ENCODE assay signal across 21 cellular contexts in genomic region chrX:119374736-119375135, GRCh38. TPM values are rescaled to one million over a fixed set of nuclear protein-coding genes. Genes with fewer than 3 reads are reported as not detected.
DNase-seq lines count a peak whose midpoint lies in the region; ATAC-seq and TF ChIP-seq lines count a peak whose summit lies in the region.
"Had no signal": no experiment of that assay in that cellular context is flagged by ENCODE, and none has a peak within 500 bp of the region (broad histone marks: within the 10 kb centered on the region; RNA-seq: fewer than 3 reads in every experiment).

No MANE protein-coding gene starts in this region.

- DNase-seq in A172 (ENCODE audit: low spot score) (peak; percentile 16), HCT116 (ENCODE audit: low read depth, low spot score) (no peak), SJSA1 (ENCODE audit: low read depth in 1 of 2, low spot score in 2 of 2) (peak; percentile 40 to 44), fibroblast of peridontal ligament (ENCODE audit: extremely low read depth) (peak; percentile 19), H7 (no peak), Calu3 (no peak), immature natural killer cell (no peak)
- DNase-seq: 8988T; activated CD4-positive, alpha-beta T cell treated with anti-CD3 and anti-CD28 coated beads, Interleukin-2, amount 10 ng/mL, durations not matched to agents 24 days and 14 days; CD4-positive, alpha-beta T cell; DMS79 treated with DMSO at 0.1 percent for 48 hours; foreskin melanocyte; lower lobe of right lung; naive thymus-derived CD4-positive, alpha-beta T cell; NCI-H187 treated with DMSO at 0.1 percent for 48 hours; NCI-H524; small intestine; stimulated activated naive B cell treated with anti-CD40 and anti-IgM and Interleukin-4, amounts not matched to agents 10 μg/mL and 1 μg/mL and 100 μg/mL, for 72 hours had no signal

- H3K27ac Mint-ChIP-seq in Calu3 (ENCODE audit: unreplicated experiment), result no peak overlapping the region
- no peak overlapping the region for H3K27ac Mint-ChIP-seq in immature natural killer cell
- H3K27ac Mint-ChIP-seq: activated CD4-positive, alpha-beta T cell treated with anti-CD3 and anti-CD28 coated beads, Interleukin-2, amount 10 ng/mL, durations not matched to agents 24 days and 14 days; activated naive CD4-positive, alpha-beta T cell treated with anti-CD3 and anti-CD28 coated beads, Interleukin-2, amount 50 U/mL, for 24 hours; CD4-positive, alpha-beta T cell; naive thymus-derived CD4-positive, alpha-beta T cell; stimulated activated naive B cell treated with anti-CD40 and anti-IgM and Interleukin-4, amounts not matched to agents 10 μg/mL and 1 μg/mL and 100 μg/mL, for 72 hours; type B pancreatic cell had no signal

- H3K36me3 ChIP-seq in HCT116 (ENCODE audit: control insufficient read depth in 1 of 2, insufficient read depth in 2 of 2, low read length in 2 of 2) (no peaks in the 10 kb centered on the region), SJSA1 (no peaks in the 10 kb centered on the region), H7 (replicated peaks; ENCODE audit: control insufficient read depth, insufficient read depth, low read length) (no peaks in the 10 kb centered on the region)
- H3K36me3 ChIP-seq: lower lobe of right lung had no signal

- no peaks in the 10 kb centered on the region for H3K9me3 ChIP-seq in HCT116 (ENCODE audit: control insufficient read depth in 1 of 2, insufficient read depth in 1 of 2, low read depth in 1 of 2, low read length in 2 of 2)
- H3K9me3 ChIP-seq in SJSA1 (replicated peaks), result no peaks in the 10 kb centered on the region
- H3K9me3 ChIP-seq: lower lobe of right lung had no signal

- peak overlapping the region; percentile 23; the same call in 1 of the 2 replicates for H3K4me2 ChIP-seq in HCT116 (ENCODE audit: low read length)

- no peak for ATAC-seq in HCT116
- no peak for ATAC-seq in GM19467 (IDR thresholded peaks at IDR 0.05; ENCODE audit: unreplicated experiment)
- ATAC-seq: lower lobe of right lung; naive thymus-derived CD4-positive, alpha-beta T cell; stimulated activated naive B cell treated with anti-CD40 and anti-IgM and Interleukin-4, amounts not matched to agents 10 μg/mL and 1 μg/mL and 100 μg/mL, for 72 hours had no signal

- H3K4me1 Mint-ChIP-seq in Calu3 (ENCODE audit: low read depth, unreplicated experiment) (no peaks in the 10 kb centered on the region), immature natural killer cell (no peaks in the 10 kb centered on the region)
- H3K4me1 Mint-ChIP-seq: activated naive CD4-positive, alpha-beta T cell treated with anti-CD3 and anti-CD28 coated beads, Interleukin-2, amount 50 U/mL, for 24 hours; stimulated activated naive B cell treated with anti-CD40 and anti-IgM and Interleukin-4, amounts not matched to agents 10 μg/mL and 1 μg/mL and 100 μg/mL, for 72 hours had no signal

- no peak overlapping the region for H3K4me3 ChIP-seq in HCT116 (replicated peaks in 1 of 2; ENCODE audit: low read depth in 1 of 2, low read length in 2 of 2)
- H3K4me3 ChIP-seq in SJSA1, result no peak overlapping the region
- no peak overlapping the region for H3K4me3 ChIP-seq in H7 (ENCODE audit: insufficient read depth, low read depth, low read length)
- H3K4me3 ChIP-seq: lower lobe of right lung had no signal

- no peak for TF ChIP-seq CTCF in HCT116 (IDR thresholded peaks at IDR 0.05 in 2 of 3, conservative IDR thresholded peaks at IDR 0.05 in 1 of 3; ENCODE audit: borderline replicate concordance in 1 of 3, insufficient read depth in 1 of 3, low read depth in 2 of 3, low read length in 2 of 3)
- TF ChIP-seq CTCF in Calu3 (IDR thresholded peaks at IDR 0.05; ENCODE audit: unreplicated experiment), result no peak

- BruUV-seq in HCT116 (replicated peaks; lab: Mats Ljungman, UMichigan) (no TSS peak), Calu3 (replicated peaks; lab: Mats Ljungman, UMichigan) (no TSS peak)

- no peak overlapping the region for H3K27ac ChIP-seq in HCT116 (ENCODE audit: low read depth, low read length)
- peak overlapping the region; percentile 56 for H3K27ac ChIP-seq in SJSA1
- H3K27ac ChIP-seq: lower lobe of right lung had no signal

- H3K27me3 Mint-ChIP-seq in Calu3 (ENCODE audit: unreplicated experiment), result peaks cover 37% of the 10 kb centered on the region
- H3K27me3 Mint-ChIP-seq in immature natural killer cell (ENCODE audit: low read depth in 3 of 3), result peaks cover 0 to 9% (median 4%) of the 10 kb centered on the region in 3 donors
- H3K27me3 Mint-ChIP-seq: activated naive CD4-positive, alpha-beta T cell treated with anti-CD3 and anti-CD28 coated beads, Interleukin-2, amount 50 U/mL, for 24 hours; type B pancreatic cell had no signal

- H3K36me3 Mint-ChIP-seq in Calu3 (ENCODE audit: insufficient read depth, unreplicated experiment) (no peaks in the 10 kb centered on the region), immature natural killer cell (no peaks in the 10 kb centered on the region)
- H3K36me3 Mint-ChIP-seq: activated naive CD4-positive, alpha-beta T cell treated with anti-CD3 and anti-CD28 coated beads, Interleukin-2, amount 50 U/mL, for 24 hours; naive thymus-derived CD4-positive, alpha-beta T cell; stimulated activated naive B cell treated with anti-CD40 and anti-IgM and Interleukin-4, amounts not matched to agents 10 μg/mL and 1 μg/mL and 100 μg/mL, for 72 hours; type B pancreatic cell had no signal

- H3K4me3 Mint-ChIP-seq in Calu3 (ENCODE audit: low read depth, unreplicated experiment), result no peak overlapping the region
- no peak overlapping the region for H3K4me3 Mint-ChIP-seq in immature natural killer cell
- H3K4me3 Mint-ChIP-seq: activated CD4-positive, alpha-beta T cell treated with anti-CD3 and anti-CD28 coated beads, Interleukin-2, amount 10 ng/mL, durations not matched to agents 24 days and 14 days; activated naive CD4-positive, alpha-beta T cell treated with anti-CD3 and anti-CD28 coated beads, Interleukin-2, amount 50 U/mL, for 24 hours; CD4-positive, alpha-beta T cell; naive thymus-derived CD4-positive, alpha-beta T cell; stimulated activated naive B cell treated with anti-CD40 and anti-IgM and Interleukin-4, amounts not matched to agents 10 μg/mL and 1 μg/mL and 100 μg/mL, for 72 hours; type B pancreatic cell had no signal

- TF ChIP-seq POLR2A in HCT116 (IDR thresholded peaks at IDR 0.05; ENCODE audit: borderline replicate concordance, extremely low read depth, insufficient read depth, insufficient read length), result no peak

- H3K9me3 Mint-ChIP-seq in Calu3 (ENCODE audit: low read depth, unreplicated experiment) (no peaks in the 10 kb centered on the region), immature natural killer cell (no peaks in the 10 kb centered on the region)
- H3K9me3 Mint-ChIP-seq: activated CD4-positive, alpha-beta T cell treated with anti-CD3 and anti-CD28 coated beads, Interleukin-2, amount 10 ng/mL, durations not matched to agents 24 days and 14 days; activated naive CD4-positive, alpha-beta T cell treated with anti-CD3 and anti-CD28 coated beads, Interleukin-2, amount 50 U/mL, for 24 hours; CD4-positive, alpha-beta T cell; stimulated activated naive B cell treated with anti-CD40 and anti-IgM and Interleukin-4, amounts not matched to agents 10 μg/mL and 1 μg/mL and 100 μg/mL, for 72 hours; type B pancreatic cell had no signal

- no peaks in the 10 kb centered on the region for H4K20me1 ChIP-seq in HCT116 (ENCODE audit: insufficient read depth)

- intact Hi-C loops in HCT116 (cut with micrococcal nuclease), result no loop called here
- intact Hi-C loops in Calu3 (cut with micrococcal nuclease; ENCODE audit: unreplicated experiment), result no loop called here

- TF ChIP-seq RAD21 in HCT116 (IDR thresholded peaks at IDR 0.05; ENCODE audit: low read depth), result no peak

- H3K4me1 ChIP-seq in HCT116 (ENCODE audit: control insufficient read depth in 1 of 2, insufficient read depth in 2 of 2, low read length in 2 of 2) (peaks cover 0 to 6% of the 10 kb centered on the region in 2 experiments; a peak in 1 of 4 replicates), SJSA1 (replicated peaks) (peaks cover 13% of the 10 kb centered on the region)
- H3K4me1 ChIP-seq: lower lobe of right lung had no signal

- POLR2A ChIA-PET in HCT116 (lab: Charles Lee), result no interaction called here

- H2AFZ ChIP-seq in HCT116 (ENCODE audit: low read depth, low read length, poor library complexity, severe bottlenecking), result no peak overlapping the region

- no peaks in the 10 kb centered on the region for H3K27me3 ChIP-seq in HCT116 (ENCODE audit: insufficient read depth, low read length)
- no peaks in the 10 kb centered on the region for H3K27me3 ChIP-seq in SJSA1 (replicated peaks)
- no peaks in the 10 kb centered on the region for H3K27me3 ChIP-seq in H7 (ENCODE audit: control insufficient read depth, insufficient read depth, low read length)

- RAD21 ChIA-PET in HCT116 (lab: Charles Lee; ENCODE audit: low non-redundant PET in 1 of 2, low total read pairs in 2 of 2, uncharacterized antibody in 2 of 2, unreplicated experiment in 2 of 2), result no interaction called here

- H3K9ac ChIP-seq in HCT116 (ENCODE audit: low read length), result no peak overlapping the region

- CTCF ChIA-PET in HCT116 (lab: Charles Lee) (no interaction called here), Calu3 (lab: Charles Lee) (no interaction called here)

- no peaks in the 10 kb centered on the region for H3K79me2 ChIP-seq in HCT116 (ENCODE audit: insufficient read depth, low read length)

- H3K9me2 ChIP-seq in HCT116 (ENCODE audit: insufficient read depth), result no peaks in the 10 kb centered on the region

TF ChIP-seq in HCT116, 20 proteins besides CTCF, POLR2A, EP300 and RAD21:
- TF ChIP-seq ATF3 (IDR thresholded peaks at IDR 0.05), result no peak
- no peak for TF ChIP-seq EZH2phosphoT487 (IDR thresholded peaks at IDR 0.05; ENCODE audit: borderline replicate concordance)
- TF ChIP-seq SIN3A (IDR thresholded peaks at IDR 0.05; ENCODE audit: low read depth), result no peak
- TF ChIP-seq SRF (IDR thresholded peaks at IDR 0.05; ENCODE audit: low read depth), result no peak
- TF ChIP-seq TCF7L2 (IDR thresholded peaks at IDR 0.05; ENCODE audit: borderline replicate concordance, extremely low read depth, insufficient read depth, insufficient read length), result no peak
- no peak for TF ChIP-seq SP1 (IDR thresholded peaks at IDR 0.05; ENCODE audit: low read depth)
TF ChIP-seq in HCT116: peak in this region for 0.

RNA-seq across cellular contexts. Expression of gene SLC25A43, which starts 24.4 kb away (rescaled TPM):
- 13.2 and 14.9 TPM in 2 replicates for total RNA-seq in A172 (2014; rRNA removed; shearing (Covaris generic))
- total RNA-seq in HCT116 (2021; ENCODE audit: unreplicated experiment) (14.1 TPM), Calu3 (2022) (14.3 and 15.5 TPM in 2 replicates)
- 10.5 and 13.9 TPM in 2 replicates for polyA plus RNA-seq in HCT116 (2012)
- 18.0 and 31.5 TPM in 2 replicates for total RNA-seq in SJSA1 (2014; rRNA removed; shearing (Covaris generic))
- 5.3 and 7.5 TPM in 2 replicates for total RNA-seq in H7 (2014; rRNA removed; shearing (Covaris generic))
- polyA plus RNA-seq in immature natural killer cell, result 10 to 100 TPM in 2 of 3 donors, 1 to 10 TPM in 1; 6.1 to 12.6 (median 10.7) TPM

Comparison
In these comparisons a context has a peak if more than half of its experiments do, and no peak if none do; other contexts are left out.
1. DNase-seq: peak in A172 (single experiment), SJSA1 (2 of 2) and fibroblast of peridontal ligament (single experiment); none in HCT116 (single experiment), H7 (single experiment), Calu3 (single experiment) and immature natural killer cell (0 of 3).